10 cellular contexts compared by ENCODE assay signal in the genomic region with DNA sequence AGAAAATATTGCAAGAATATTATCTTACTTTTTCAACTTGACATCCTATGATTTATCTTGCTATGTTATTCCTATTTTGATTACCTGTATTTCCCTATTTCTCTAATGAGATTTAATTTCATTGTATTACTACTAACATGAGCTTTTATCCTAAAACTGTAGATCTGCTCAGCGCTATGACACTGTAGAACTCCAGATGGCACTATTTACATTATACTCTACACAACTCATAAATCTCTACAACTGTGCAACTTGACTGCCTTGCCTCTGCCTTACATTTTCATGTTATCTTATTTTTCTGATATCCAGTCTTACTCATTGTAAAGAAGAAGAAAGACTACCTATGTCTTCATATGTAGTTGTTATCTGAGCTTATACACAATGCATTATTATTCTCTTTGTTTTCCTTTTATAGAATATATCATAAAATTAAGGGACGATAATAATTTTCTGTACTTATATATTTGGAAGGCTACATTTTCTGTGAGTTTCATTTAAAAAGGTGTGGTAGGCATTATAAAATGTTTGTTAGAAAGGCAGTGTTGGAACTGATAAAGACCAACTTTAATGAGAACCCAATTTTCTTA. TPM values are rescaled to one million over a fixed set of nuclear protein-coding genes. Genes with fewer than 3 reads are reported as not detected.
DNase-seq lines count a peak whose midpoint lies in the region; ATAC-seq and TF ChIP-seq lines count a peak whose summit lies in the region.
"Had no signal": no experiment of that assay in that cellular context is flagged by ENCODE, and none has a peak within 500 bp of the region (broad histone marks: within the 10 kb centered on the region; RNA-seq: fewer than 3 reads in every experiment).

No MANE protein-coding gene starts in this region.

- no peak overlapping the region for H2AFZ ChIP-seq in osteoblast (ENCODE audit: low read length)

- H3K27me3 Mint-ChIP-seq in CD8-positive, alpha-beta memory T cell: no peaks in the 10 kb centered on the region
- H3K27me3 Mint-ChIP-seq: naive B cell had no signal

- peak; percentile 76 for ATAC-seq in GM21723 (IDR thresholded peaks at IDR 0.05; ENCODE audit: unreplicated experiment)
- ATAC-seq in HG03135 (IDR thresholded peaks at IDR 0.05; ENCODE audit: unreplicated experiment): no peak
- ATAC-seq in GM19023 (IDR thresholded peaks at IDR 0.05; ENCODE audit: unreplicated experiment): no peak

- no peaks in the 10 kb centered on the region for H3K79me2 ChIP-seq in osteoblast (ENCODE audit: insufficient read depth, low read length)

- no peaks in the 10 kb centered on the region for H3K27me3 ChIP-seq in osteoblast (ENCODE audit: insufficient read depth, low read length)
- no peaks in the 10 kb centered on the region for H3K27me3 ChIP-seq in CD8-positive, alpha-beta memory T cell (ENCODE audit: insufficient read depth, low read length, poor library complexity, severe bottlenecking)
- H3K27me3 ChIP-seq: SJSA1 had no signal

- H3K4me1 ChIP-seq in osteoblast (ENCODE audit: insufficient read depth, low read length): peaks cover 8% of the 10 kb centered on the region
- no peaks in the 10 kb centered on the region for H3K4me1 ChIP-seq in CD8-positive, alpha-beta memory T cell (ENCODE audit: insufficient read depth, low read length)

- H3K4me2 ChIP-seq in osteoblast (ENCODE audit: insufficient read depth, low read length): no peak overlapping the region

- no peaks in the 10 kb centered on the region for H3K9me3 ChIP-seq in osteoblast (ENCODE audit: low read depth, low read length)
- H3K9me3 ChIP-seq in CD8-positive, alpha-beta memory T cell (ENCODE audit: low read length): no peaks in the 10 kb centered on the region
- H3K9me3 ChIP-seq: SJSA1 had no signal

- H3K27ac Mint-ChIP-seq in CD8-positive, alpha-beta memory T cell: peak overlapping the region in 1 of 8 donors; percentile 35
- H3K27ac Mint-ChIP-seq: naive B cell had no signal

- peaks cover 0 to 2% (median 0%) of the 10 kb centered on the region in 3 donors for H3K4me1 Mint-ChIP-seq in CD8-positive, alpha-beta memory T cell

- no peaks in the 10 kb centered on the region for H3K9me3 Mint-ChIP-seq in CD8-positive, alpha-beta memory T cell
- H3K9me3 Mint-ChIP-seq: naive B cell had no signal

- no peak overlapping the region for H3K27ac ChIP-seq in osteoblast (ENCODE audit: low read depth, low read length)
- no peak overlapping the region for H3K27ac ChIP-seq in CD8-positive, alpha-beta memory T cell (ENCODE audit: low read depth, low read length)
- H3K27ac ChIP-seq: SJSA1 had no signal

- no peaks in the 10 kb centered on the region for H4K20me1 ChIP-seq in osteoblast (ENCODE audit: insufficient read depth, low read length)

- peak; percentile 66 for TF ChIP-seq CTCF in choroid plexus epithelial cell (conservative IDR thresholded peaks at IDR 0.05; ENCODE audit: low read depth, low read length)
- TF ChIP-seq CTCF in osteoblast (IDR thresholded peaks at IDR 0.05; ENCODE audit: extremely low read depth, low read depth, low read length): peak; percentile 57

- CTCF ChIA-PET in CD8-positive, alpha-beta memory T cell (lab: Charles Lee): no interaction called here

- no peak overlapping the region for H3K4me3 Mint-ChIP-seq in CD8-positive, alpha-beta memory T cell
- H3K4me3 Mint-ChIP-seq: naive B cell had no signal

- POLR2A ChIA-PET in CD8-positive, alpha-beta memory T cell (lab: Charles Lee): no interaction called here

- H3K36me3 ChIP-seq in osteoblast (ENCODE audit: insufficient read depth, low read length): peaks cover 11% of the 10 kb centered on the region
- H3K36me3 ChIP-seq in CD8-positive, alpha-beta memory T cell (ENCODE audit: insufficient read depth, low read length): no peaks in the 10 kb centered on the region

- DNase-seq in DMS153 treated with DMSO at 0.1 percent for 48 hours (lab: John Stamatoyannopoulos, UW; ENCODE audit: unreplicated experiment) (peak; percentile 41), NCI-H526 (lab: John Stamatoyannopoulos, UW) (peak; percentile 8 to 46), choroid plexus epithelial cell (ENCODE audit: low read depth) (peak; percentile 72), osteoblast (ENCODE audit: insufficient read length, low spot score, missing footprints) (no peak)
- DNase-seq in CD8-positive, alpha-beta memory T cell: no peak
- DNase-seq: naive B cell had no signal

- H3K4me3 ChIP-seq in choroid plexus epithelial cell (ENCODE audit: low read depth, low read length) (no peak overlapping the region), osteoblast (ENCODE audit: insufficient read depth, low read length) (no peak overlapping the region)
- H3K4me3 ChIP-seq in CD8-positive, alpha-beta memory T cell (ENCODE audit: low read length): no peak overlapping the region
- H3K4me3 ChIP-seq: SJSA1 had no signal

- H3K36me3 Mint-ChIP-seq in CD8-positive, alpha-beta memory T cell: peaks cover 4 to 59% (median 9%) of the 10 kb centered on the region in 3 donors
- H3K36me3 Mint-ChIP-seq: naive B cell had no signal

RNA-seq across cellular contexts. Expression of a gene that starts 24.1 kb away (rescaled TPM):
- 24.6 and 25.3 TPM in 2 replicates for total RNA-seq in osteoblast
- 10 to 100 TPM; 89.7 to 90.1 TPM for total RNA-seq in CD8-positive, alpha-beta memory T cell
- 23.3 TPM for polyA plus RNA-seq in CD8-positive, alpha-beta memory T cell

RNA-seq across cellular contexts. Expression of a gene that starts 24.2 kb away (rescaled TPM):
- 5.8 and 6.5 TPM in 2 replicates for total RNA-seq in osteoblast
- total RNA-seq in CD8-positive, alpha-beta memory T cell: 10 to 100 TPM; 19.5 to 21.2 TPM
- 1.7 TPM for polyA plus RNA-seq in CD8-positive, alpha-beta memory T cell

RNA-seq across cellular contexts. Expression of a gene that starts 34.0 kb away (rescaled TPM):
- 113 and 136 TPM in 2 replicates for total RNA-seq in osteoblast
- 10 to 100 TPM; 40.0 to 42.0 TPM for total RNA-seq in CD8-positive, alpha-beta memory T cell
- polyA plus RNA-seq in CD8-positive, alpha-beta memory T cell: 101 TPM

Comparison
In these comparisons a context has a peak if more than half of its experiments do, and no peak if none do; other contexts are left out.
1. DNase-seq: peak in DMS153 treated with DMSO at 0.1 percent for 48 hours (single experiment), NCI-H526 (2 of 2) and choroid plexus epithelial cell (single experiment); none in osteoblast (single experiment) and CD8-positive, alpha-beta memory T cell (0 of 5).